In genomic region chr2:9494096-9494495, GRCh38 we compare ENCODE assay signal across 26 cellular contexts. TPM values are rescaled to one million over a fixed set of nuclear protein-coding genes. Genes with fewer than 3 reads are reported as not detected.
DNase-seq lines count a peak whose midpoint lies in the region; ATAC-seq and TF ChIP-seq lines count a peak whose summit lies in the region.
"Had no signal": no experiment of that assay in that cellular context is flagged by ENCODE, and none has a peak within 500 bp of the region (broad histone marks: within the 10 kb centered on the region; RNA-seq: fewer than 3 reads in every experiment).

No MANE protein-coding gene starts in this region.

- ATAC-seq in activated naive CD8-positive, alpha-beta T cell treated with anti-CD3 and anti-CD28 coated beads, Interleukin-2, amount 10 ng/mL, durations not matched to agents 7 days and 5 days (ENCODE audit: low read depth), result no peak
- peak in 1 of 2 donors; percentile 69 for ATAC-seq in stimulated activated naive B cell treated with anti-CD40 and anti-IgM and Interleukin-4, amounts not matched to agents 10 μg/mL and 1 μg/mL and 100 μg/mL, for 72 hours (replicated peaks)
- ATAC-seq: HCT116; left ventricle myocardium superior; naive thymus-derived CD4-positive, alpha-beta T cell; WTC11 had no signal

- no peaks in the 10 kb centered on the region for H3K9me2 ChIP-seq in PC-9 (ENCODE audit: insufficient read depth)

- DNase-seq in activated T-cell treated with anti-CD3 and anti-CD28 coated beads, Interleukin-2, amount 50 U/mL, for 24 hours, result no peak
- DNase-seq in activated T-cell treated with anti-CD3 and anti-CD28 coated beads, Interleukin-2, amount 50 U/mL, for 1 hour, result no peak
- DNase-seq in GM13977 (ENCODE audit: low spot score) (peak; percentile 2), 8988T (no peak), PC-9 (no peak), COLO668 (lab: John Stamatoyannopoulos, UW; ENCODE audit: unreplicated experiment) (no peak)
- DNase-seq in activated naive CD8-positive, alpha-beta T cell treated with anti-CD3 and anti-CD28 coated beads, Interleukin-2, amount 10 ng/mL, durations not matched to agents 7 days and 5 days, result no peak
- no peak for DNase-seq in stimulated activated naive B cell treated with anti-CD40 and anti-IgM and Interleukin-4, amounts not matched to agents 10 μg/mL and 1 μg/mL and 100 μg/mL, for 72 hours
- DNase-seq: activated effector memory CD4-positive, alpha-beta T cell treated with Interleukin-2 at 50 U/mL for 16 hours; Calu3; DND-41; effector CD4-positive, alpha-beta T cell; islet precursor cell; KG1; left ventricle myocardium superior; midbrain; MM.1S; naive thymus-derived CD4-positive, alpha-beta T cell; NCI-H2029 treated with DMSO at 0.1 percent for 48 hours; NCI-H2227 treated with DMSO at 0.1 percent for 48 hours; NCI-H526 treated with DMSO at 0.1 percent for 48 hours; SIG-M5; SW 1271; trophoblast cell had no signal

- no peak overlapping the region for H2AFZ ChIP-seq in PC-9

- H3K27ac ChIP-seq in PC-9, result no peak overlapping the region

- H3K27me3 ChIP-seq in PC-9 (ENCODE audit: insufficient read depth, low read depth), result no peaks in the 10 kb centered on the region

- H3K4me1 Mint-ChIP-seq in activated T-cell treated with anti-CD3 and anti-CD28 coated beads, Interleukin-2, amount 50 U/mL, for 24 hours (ENCODE audit: low read depth), result peaks cover 55% of the 10 kb centered on the region
- peaks cover 10% of the 10 kb centered on the region for H3K4me1 Mint-ChIP-seq in activated naive CD8-positive, alpha-beta T cell treated with anti-CD3 and anti-CD28 coated beads, Interleukin-2, amount 10 ng/mL, durations not matched to agents 7 days and 5 days
- H3K4me1 Mint-ChIP-seq in stimulated activated naive B cell treated with anti-CD40 and anti-IgM and Interleukin-4, amounts not matched to agents 10 μg/mL and 1 μg/mL and 100 μg/mL, for 72 hours, result peaks cover 7 to 12% of the 10 kb centered on the region in 2 donors

- in situ Hi-C loops in GM13977 (cut with MboI; ENCODE audit: low pct_unique_long_range_greater_than_20kb, low sequenced_read_pairs, unreplicated experiment), result no loop called here

- no peak overlapping the region for H3K4me2 ChIP-seq in PC-9

- H3K4me3 ChIP-seq in PC-9, result no peak overlapping the region

- H3K27ac Mint-ChIP-seq in activated T-cell treated with anti-CD3 and anti-CD28 coated beads, Interleukin-2, amount 50 U/mL, for 24 hours, result peak overlapping the region; percentile 85
- H3K27ac Mint-ChIP-seq in activated naive CD8-positive, alpha-beta T cell treated with anti-CD3 and anti-CD28 coated beads, Interleukin-2, amount 10 ng/mL, durations not matched to agents 7 days and 5 days, result peak overlapping the region; percentile 36
- peak overlapping the region; percentile 81 for H3K27ac Mint-ChIP-seq in stimulated activated naive B cell treated with anti-CD40 and anti-IgM and Interleukin-4, amounts not matched to agents 10 μg/mL and 1 μg/mL and 100 μg/mL, for 72 hours
- H3K27ac Mint-ChIP-seq: WTC11 had no signal

- H3K9me3 ChIP-seq in PC-9 (ENCODE audit: insufficient read depth, low read depth), result no peaks in the 10 kb centered on the region

- H3F3A ChIP-seq in PC-9 (ENCODE audit: insufficient read depth, low read depth), result peaks cover 53% of the 10 kb centered on the region; the same call in 1 of the 2 replicates

- peaks cover 61% of the 10 kb centered on the region for H3K36me3 ChIP-seq in PC-9 (ENCODE audit: low read depth)

- no peak overlapping the region for H3K4me3 Mint-ChIP-seq in activated T-cell treated with anti-CD3 and anti-CD28 coated beads, Interleukin-2, amount 50 U/mL, for 24 hours
- no peak overlapping the region for H3K4me3 Mint-ChIP-seq in activated naive CD8-positive, alpha-beta T cell treated with anti-CD3 and anti-CD28 coated beads, Interleukin-2, amount 10 ng/mL, durations not matched to agents 7 days and 5 days
- no peak overlapping the region for H3K4me3 Mint-ChIP-seq in stimulated activated naive B cell treated with anti-CD40 and anti-IgM and Interleukin-4, amounts not matched to agents 10 μg/mL and 1 μg/mL and 100 μg/mL, for 72 hours
- H3K4me3 Mint-ChIP-seq: naive thymus-derived CD4-positive, alpha-beta T cell; WTC11 had no signal

- no peaks in the 10 kb centered on the region for H3K4me1 ChIP-seq in PC-9 (replicated peaks; ENCODE audit: insufficient read depth)

- no peaks in the 10 kb centered on the region for H3K27me3 Mint-ChIP-seq in activated T-cell treated with anti-CD3 and anti-CD28 coated beads, Interleukin-2, amount 50 U/mL, for 24 hours
- no peaks in the 10 kb centered on the region for H3K27me3 Mint-ChIP-seq in activated naive CD8-positive, alpha-beta T cell treated with anti-CD3 and anti-CD28 coated beads, Interleukin-2, amount 10 ng/mL, durations not matched to agents 7 days and 5 days
- no peaks in the 10 kb centered on the region for H3K27me3 Mint-ChIP-seq in stimulated activated naive B cell treated with anti-CD40 and anti-IgM and Interleukin-4, amounts not matched to agents 10 μg/mL and 1 μg/mL and 100 μg/mL, for 72 hours
- H3K27me3 Mint-ChIP-seq: naive thymus-derived CD4-positive, alpha-beta T cell had no signal

- BruUV-seq in PC-9 (replicated peaks; lab: Mats Ljungman, UMichigan), result no TSS peak

- CTCF ChIA-PET in PC-9 (lab: Charles Lee), result no interaction called here

- H3K36me3 Mint-ChIP-seq in activated T-cell treated with anti-CD3 and anti-CD28 coated beads, Interleukin-2, amount 50 U/mL, for 24 hours (ENCODE audit: low read depth), result peaks cover 90% of the 10 kb centered on the region
- H3K36me3 Mint-ChIP-seq in activated naive CD8-positive, alpha-beta T cell treated with anti-CD3 and anti-CD28 coated beads, Interleukin-2, amount 10 ng/mL, durations not matched to agents 7 days and 5 days, result peaks cover 27% of the 10 kb centered on the region
- peaks cover 27 to 54% of the 10 kb centered on the region in 2 donors for H3K36me3 Mint-ChIP-seq in stimulated activated naive B cell treated with anti-CD40 and anti-IgM and Interleukin-4, amounts not matched to agents 10 μg/mL and 1 μg/mL and 100 μg/mL, for 72 hours

- TF ChIP-seq CTCF in GM13977 (IDR thresholded peaks at IDR 0.05; ENCODE audit: extremely low read depth, insufficient read depth, missing control alignments) (no peak), PC-9 (conservative IDR thresholded peaks at IDR 0.05) (no peak)

- intact Hi-C loops in PC-9 (cut with micrococcal nuclease; ENCODE audit: unreplicated experiment), result no loop called here

- peaks cover 20% of the 10 kb centered on the region for H4K20me1 ChIP-seq in PC-9 (ENCODE audit: insufficient read depth)

- H3K9me3 Mint-ChIP-seq in activated T-cell treated with anti-CD3 and anti-CD28 coated beads, Interleukin-2, amount 50 U/mL, for 24 hours, result no peaks in the 10 kb centered on the region
- no peaks in the 10 kb centered on the region for H3K9me3 Mint-ChIP-seq in activated naive CD8-positive, alpha-beta T cell treated with anti-CD3 and anti-CD28 coated beads, Interleukin-2, amount 10 ng/mL, durations not matched to agents 7 days and 5 days
- no peaks in the 10 kb centered on the region for H3K9me3 Mint-ChIP-seq in stimulated activated naive B cell treated with anti-CD40 and anti-IgM and Interleukin-4, amounts not matched to agents 10 μg/mL and 1 μg/mL and 100 μg/mL, for 72 hours
- H3K9me3 Mint-ChIP-seq: naive thymus-derived CD4-positive, alpha-beta T cell; WTC11 had no signal

- POLR2A ChIA-PET in activated naive CD8-positive, alpha-beta T cell treated with anti-CD3 and anti-CD28 coated beads, Interleukin-2, amount 10 ng/mL, durations not matched to agents 7 days and 5 days (lab: Charles Lee), result interaction anchor here (0.6 kb wide), 1 partner anchor 19 kb away, joined by 3 read pairs; no protein-coding TSS in a partner anchor
- POLR2A ChIA-PET in PC-9 (lab: Charles Lee; ENCODE audit: unreplicated experiment), result no interaction called here

- no peaks in the 10 kb centered on the region for H3K79me2 ChIP-seq in PC-9 (ENCODE audit: low read depth)

RNA-seq across cellular contexts. Expression of gene IAH1, which starts 19.7 kb away (rescaled TPM):
- total RNA-seq in activated naive CD8-positive, alpha-beta T cell treated with anti-CD3 and anti-CD28 coated beads, Interleukin-2, amount 10 ng/mL, durations not matched to agents 7 days and 5 days, result 10 to 100 TPM; 73.6 to 73.9 TPM
- 28.7 and 37.3 TPM in 2 replicates for total RNA-seq in PC-9 (2021)
